In the genomic region with DNA sequence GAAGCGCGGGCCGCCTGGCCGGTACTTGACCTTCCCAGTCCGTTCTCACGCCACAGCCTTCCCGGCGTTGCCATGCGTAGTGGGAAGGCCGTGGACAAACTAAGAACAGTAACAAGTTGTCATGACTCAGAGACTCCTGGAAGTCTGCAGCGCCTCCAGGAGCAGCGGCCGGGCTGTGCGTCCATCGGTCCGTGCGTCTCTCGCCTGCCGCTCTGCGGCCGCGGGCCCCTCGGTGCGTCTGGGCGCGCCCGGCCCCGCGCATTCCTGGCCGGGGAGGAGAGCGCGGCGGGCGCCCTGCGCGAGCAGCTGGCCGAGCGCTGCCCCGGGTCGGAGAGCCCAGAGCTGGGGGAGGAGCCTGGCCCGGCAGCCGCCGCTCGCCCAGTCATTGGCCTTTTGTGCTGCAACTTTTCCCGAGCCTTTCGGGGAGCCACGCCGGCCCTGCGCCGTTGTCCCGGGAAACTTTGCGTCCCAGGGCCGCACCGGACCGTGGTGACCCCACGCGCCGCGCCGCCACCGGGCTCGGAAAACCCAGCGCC, we compare ENCODE assay signal across 8 cellular contexts.
DNase-seq lines count a peak whose midpoint lies in the region; ATAC-seq, FAIRE-seq and TF ChIP-seq lines count a peak whose summit lies in the region.

No MANE protein-coding gene starts in this region.

- no peaks in the 10 kb centered on the region for H3K9me3 ChIP-seq in Peyer's patch
- no peaks in the 10 kb centered on the region for H3K9me3 ChIP-seq in upper lobe of left lung

- CTCF ChIA-PET in AG04449 (lab: Yijun Ruan, JAX): interaction anchor here (0.6 to 2.6 kb wide), 20 partner anchors 9 to 185 kb away, joined by 3 to 10 read pairs (median 4); a partner anchor contains a TSS

- H3K36me3 ChIP-seq in Peyer's patch (no peaks in the 10 kb centered on the region), upper lobe of left lung (no peaks in the 10 kb centered on the region)

- ATAC-seq in upper lobe of left lung (ENCODE audit: low FRiP score in 2 of 2) (peak; percentile 89 to 95), GM21576 (IDR thresholded peaks at IDR 0.05; ENCODE audit: unreplicated experiment) (no peak)

- H3K4me3 ChIP-seq in AG04449 (ENCODE audit: low read depth, low read length) (peak overlapping the region; percentile 74), Peyer's patch (peak overlapping the region; percentile 36 to 88 (median 67)), epithelial cell of esophagus (ENCODE audit: low read length) (peak overlapping the region; percentile 64), upper lobe of left lung (peak overlapping the region; percentile 54 to 62 (median 56))

- peak; percentile 57 for DNase-seq in AG04449 (ENCODE audit: low read depth, low spot score)
- DNase-seq in H54 (ENCODE audit: insufficient read length, low spot score): peak; percentile 66
- peak in 2 of 3 donors; percentile 85 to 91 for DNase-seq in Peyer's patch
- peak; percentile 92 for DNase-seq in epithelial cell of esophagus (ENCODE audit: low read depth)
- DNase-seq in medulla oblongata (ENCODE audit: extremely low spot score): peak; percentile 25
- DNase-seq in upper lobe of left lung: peak; percentile 87 to 96
- DNase-seq in stimulated activated naive CD4-positive, alpha-beta T cell treated with Interleukin-2 at 50 U/mL for 16 hours (lab: John Stamatoyannopoulos, UW): no peak

- WGBS in upper lobe of left lung, 2 donors: 5% methylated on average over 56 of the region's 63 CpGs; no CpG with 5 or more reads in 1 of the 2 donors

- peak in 3 of 4 donors; percentile 34 to 62 (median 41) for TF ChIP-seq EP300 in upper lobe of left lung (IDR thresholded peaks at IDR 0.05)

- TF ChIP-seq CTCF in AG04449 (IDR thresholded peaks at IDR 0.05; ENCODE audit: insufficient read depth, low read length, missing control alignments) (peak; percentile 54), Peyer's patch (IDR thresholded peaks at IDR 0.05) (peak in 3 of 6 experiments; percentile 71 to 83 (median 73)), epithelial cell of esophagus (IDR thresholded peaks at IDR 0.05; ENCODE audit: insufficient read depth, low read depth, low read length, missing control alignments) (peak; percentile 43), upper lobe of left lung (IDR thresholded peaks at IDR 0.05) (peak in 5 of 6 experiments; percentile 48 to 80 (median 71))

- POLR2A ChIA-PET in AG04449 (lab: Yijun Ruan, JAX): interaction anchor here (0.5 to 2.1 kb wide), 10 partner anchors 9 to 187 kb away, joined by 3 to 11 read pairs (median 3); a partner anchor contains a TSS

- TF ChIP-seq POLR2A in H54 (IDR thresholded peaks at IDR 0.05; ENCODE audit: low read depth, low read length) (peak; percentile 67), Peyer's patch (IDR thresholded peaks at IDR 0.05) (peak; percentile 51 to 76), upper lobe of left lung (IDR thresholded peaks at IDR 0.05) (peak in 3 of 4 donors; percentile 61 to 85 (median 69))

- H3K4me1 ChIP-seq in Peyer's patch (peaks cover 0 to 26% (median 0%) of the 10 kb centered on the region in 4 donors), upper lobe of left lung (peaks cover 22 to 37% (median 28%) of the 10 kb centered on the region in 4 donors)

- peak overlapping the region; percentile 65 to 99 (median 98) for H3K27ac ChIP-seq in Peyer's patch
- peak overlapping the region; percentile 96 to 100 (median 96) for H3K27ac ChIP-seq in upper lobe of left lung

- FAIRE-seq in H54 (lab: Jason Lieb, UNC): no peak

- H3K27me3 ChIP-seq in Peyer's patch: no peaks in the 10 kb centered on the region
- H3K27me3 ChIP-seq in upper lobe of left lung: peaks cover 0 to 9% (median 0%) of the 10 kb centered on the region in 4 donors
